In the genomic region with DNA sequence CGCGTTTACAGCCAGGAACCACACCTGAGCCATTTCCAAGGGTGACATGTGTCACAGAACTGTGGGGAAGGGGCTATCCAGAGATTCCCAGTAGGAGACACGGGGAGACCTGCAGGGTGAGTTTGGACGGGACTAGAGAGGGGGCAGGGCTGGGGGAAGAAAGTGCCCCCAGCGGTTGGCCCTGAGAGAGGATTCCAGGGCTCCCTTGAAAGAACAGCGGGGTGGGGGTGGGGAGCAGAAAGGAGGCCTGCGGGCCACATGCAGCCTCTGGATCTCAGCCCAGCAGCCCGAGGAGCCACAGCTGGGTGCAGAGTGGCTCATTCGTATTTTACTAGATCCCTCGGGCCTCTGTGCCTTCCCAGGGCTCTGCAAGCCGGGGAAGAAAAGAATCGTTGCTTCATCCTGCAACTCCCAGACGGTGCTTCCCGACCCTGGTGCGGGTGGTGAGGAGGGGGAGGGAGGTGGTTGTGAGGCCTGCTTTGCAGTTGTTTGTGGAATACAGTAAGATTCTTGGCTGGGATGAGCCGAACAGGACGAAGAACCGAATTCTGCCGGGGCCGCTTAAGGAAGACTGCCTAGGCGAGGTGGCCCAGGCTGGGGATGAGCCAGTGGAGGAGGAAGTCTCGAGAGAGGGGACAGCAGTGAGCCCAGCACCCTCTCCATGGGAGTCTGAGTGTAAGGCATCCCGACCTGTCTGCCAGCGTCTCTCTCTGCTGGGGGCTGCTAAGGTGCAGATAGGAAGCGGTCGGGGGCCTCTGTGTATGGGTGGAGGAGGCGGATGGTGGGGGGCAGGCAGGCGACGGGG, we compare ENCODE assay signal across 10 cellular contexts. TPM values are rescaled to one million over a fixed set of nuclear protein-coding genes. Genes with fewer than 3 reads are reported as not detected.
DNase-seq lines count a peak whose midpoint lies in the region; ATAC-seq, FAIRE-seq and TF ChIP-seq lines count a peak whose summit lies in the region.
"Had no signal": no experiment of that assay in that cellular context is flagged by ENCODE, and none has a peak within 500 bp of the region (broad histone marks: within the 10 kb centered on the region; RNA-seq: fewer than 3 reads in every experiment).

No MANE protein-coding gene starts in this region.

- H3K4me1 Mint-ChIP-seq in activated naive CD4-positive, alpha-beta T cell treated with anti-CD3 and anti-CD28 coated beads for 36 hours (ENCODE audit: low read depth), result peaks cover 3% of the 10 kb centered on the region
- peaks cover 15% of the 10 kb centered on the region for H3K4me1 Mint-ChIP-seq in WTC11
- peaks cover 3% of the 10 kb centered on the region for H3K4me1 Mint-ChIP-seq in activated CD4-positive, alpha-beta T cell treated with anti-CD3 and anti-CD28 coated beads for 36 hours

- H3K27ac Mint-ChIP-seq in activated naive CD4-positive, alpha-beta T cell treated with anti-CD3 and anti-CD28 coated beads for 36 hours, result no peak overlapping the region
- H3K27ac Mint-ChIP-seq in WTC11, result peak overlapping the region; percentile 83
- H3K27ac Mint-ChIP-seq in activated CD4-positive, alpha-beta T cell treated with anti-CD3 and anti-CD28 coated beads for 36 hours, result no peak overlapping the region

- ATAC-seq in WTC11 (peak; percentile 56), foreskin keratinocyte (peak; percentile 33), GM18511 (IDR thresholded peaks at IDR 0.05; ENCODE audit: unreplicated experiment) (no peak), GM21786 (IDR thresholded peaks at IDR 0.05; ENCODE audit: unreplicated experiment) (no peak)
- ATAC-seq in activated CD4-positive, alpha-beta T cell treated with anti-CD3 and anti-CD28 coated beads for 36 hours, result no peak

- H3K27ac ChIP-seq in foreskin keratinocyte (no peak overlapping the region), small intestine (ENCODE audit: low read depth in 1 of 2, low read length in 1 of 2) (peak overlapping the region; percentile 95 to 98)

- POLR2A ChIA-PET in WTC11 (lab: Charles Lee), result no interaction called here
- POLR2A ChIA-PET in activated CD4-positive, alpha-beta T cell treated with anti-CD3 and anti-CD28 coated beads for 36 hours (lab: Charles Lee), result no interaction called here

- H3K4me3 ChIP-seq in small intestine (ENCODE audit: low read depth in 1 of 2, low read length in 2 of 2), result peak overlapping the region in 1 of 2 donors; percentile 60

- WGBS in small intestine, 3 donors, result 25 to 45% (median 41%) methylated on average over 27 to 29 of the region's 29 CpGs

- FAIRE-seq in small intestine (lab: Jason Lieb, UNC), result no peak

- H3K4me3 Mint-ChIP-seq in activated naive CD4-positive, alpha-beta T cell treated with anti-CD3 and anti-CD28 coated beads for 36 hours, result peak overlapping the region; percentile 42
- H3K4me3 Mint-ChIP-seq in WTC11, result peak overlapping the region; percentile 74
- no peak overlapping the region for H3K4me3 Mint-ChIP-seq in activated CD4-positive, alpha-beta T cell treated with anti-CD3 and anti-CD28 coated beads for 36 hours

- H3K27me3 ChIP-seq in foreskin keratinocyte (no peaks in the 10 kb centered on the region), small intestine (ENCODE audit: control insufficient read depth in 2 of 2, insufficient read depth in 2 of 2, low read length in 2 of 2) (peaks cover 0 to 6% of the 10 kb centered on the region in 2 donors)

- intact Hi-C loops in activated naive CD4-positive, alpha-beta T cell treated with anti-CD3 and anti-CD28 coated beads for 36 hours (cut with micrococcal nuclease), result no loop called here
- intact Hi-C loops in activated CD4-positive, alpha-beta T cell treated with anti-CD3 and anti-CD28 coated beads for 36 hours (cut with DNase I, micrococcal nuclease), result no loop called here

- CTCF ChIA-PET in activated naive CD4-positive, alpha-beta T cell treated with anti-CD3 and anti-CD28 coated beads for 36 hours (lab: Charles Lee), result interaction anchor here (0.7 kb wide), 1 partner anchor 702 kb away, joined by 3 read pairs; no protein-coding TSS in a partner anchor
- CTCF ChIA-PET in WTC11 (lab: Charles Lee), result no interaction called here
- CTCF ChIA-PET in activated CD4-positive, alpha-beta T cell treated with anti-CD3 and anti-CD28 coated beads for 36 hours (lab: Charles Lee), result no interaction called here

- H3K9me3 ChIP-seq in small intestine (ENCODE audit: control insufficient read depth, low read depth), result no peaks in the 10 kb centered on the region

- no peak for DNase-seq in activated naive CD4-positive, alpha-beta T cell treated with anti-CD3 and anti-CD28 coated beads for 36 hours
- DNase-seq in activated naive CD4-positive, alpha-beta T cell treated with anti-CD3 and anti-CD28 coated beads, Interleukin-2, amount 50 U/mL, for 16 hours, result no peak
- DNase-seq in WTC11 (ENCODE audit: low spot score) (peak; percentile 51), foreskin keratinocyte (no peak), small intestine (peak; percentile 78)
- DNase-seq in activated CD4-positive, alpha-beta T cell treated with anti-CD3 and anti-CD28 coated beads for 36 hours, result no peak
- DNase-seq: OCI-M1 had no signal

- H3K36me3 ChIP-seq in small intestine (ENCODE audit: control insufficient read depth in 2 of 2, insufficient read depth in 2 of 2, low read length in 2 of 2), result no peaks in the 10 kb centered on the region

- H3K4me1 ChIP-seq in foreskin keratinocyte, result no peaks in the 10 kb centered on the region
- H3K4me1 ChIP-seq in small intestine (ENCODE audit: control insufficient read depth in 2 of 2, insufficient read depth in 1 of 2, low read depth in 1 of 2, low read length in 1 of 2), result peaks cover 0 to 2% of the 10 kb centered on the region in 2 donors

- H3K27me3 Mint-ChIP-seq in activated naive CD4-positive, alpha-beta T cell treated with anti-CD3 and anti-CD28 coated beads for 36 hours (ENCODE audit: low read depth), result peaks cover 30% of the 10 kb centered on the region
- peaks cover 23% of the 10 kb centered on the region for H3K27me3 Mint-ChIP-seq in WTC11 (ENCODE audit: low read depth)
- peaks cover 29% of the 10 kb centered on the region for H3K27me3 Mint-ChIP-seq in activated CD4-positive, alpha-beta T cell treated with anti-CD3 and anti-CD28 coated beads for 36 hours

- H3K36me3 Mint-ChIP-seq in activated naive CD4-positive, alpha-beta T cell treated with anti-CD3 and anti-CD28 coated beads for 36 hours (ENCODE audit: low read depth), result no peaks in the 10 kb centered on the region
- no peaks in the 10 kb centered on the region for H3K36me3 Mint-ChIP-seq in WTC11
- no peaks in the 10 kb centered on the region for H3K36me3 Mint-ChIP-seq in activated CD4-positive, alpha-beta T cell treated with anti-CD3 and anti-CD28 coated beads for 36 hours (ENCODE audit: low read depth)
- H3K36me3 Mint-ChIP-seq: CD4-positive, CD25-positive, alpha-beta regulatory T cell had no signal

- TF ChIP-seq CTCF in WTC11 (IDR thresholded peaks at IDR 0.05), result no peak
- TF ChIP-seq CTCF in foreskin keratinocyte (conservative IDR thresholded peaks at IDR 0.05), result peak; percentile 19

- H3K9me3 Mint-ChIP-seq in activated naive CD4-positive, alpha-beta T cell treated with anti-CD3 and anti-CD28 coated beads for 36 hours, result no peaks in the 10 kb centered on the region
- no peaks in the 10 kb centered on the region for H3K9me3 Mint-ChIP-seq in WTC11
- H3K9me3 Mint-ChIP-seq in activated CD4-positive, alpha-beta T cell treated with anti-CD3 and anti-CD28 coated beads for 36 hours (ENCODE audit: low read depth), result no peaks in the 10 kb centered on the region

TF ChIP-seq in WTC11, 78 proteins besides CTCF, POLR2A, EP300 and RAD21 (continues in another document):
- no peak for TF ChIP-seq GRHL2 (CRISPR knock-in tag; IDR thresholded peaks at IDR 0.05; ENCODE audit: insufficient replicate concordance, severe bottlenecking)
- TF ChIP-seq ZNF138 (CRISPR knock-in tag; conservative IDR thresholded peaks at IDR 0.05), result 0 out of 2 replicates have a peak, but pooled peaks have one; percentile 8
- no peak for TF ChIP-seq NFYB (CRISPR knock-in tag; conservative IDR thresholded peaks at IDR 0.05; ENCODE audit: low read depth)
- no peak for TF ChIP-seq TEAD4 (CRISPR knock-in tag; IDR thresholded peaks at IDR 0.05)
- TF ChIP-seq, protein P1, sequence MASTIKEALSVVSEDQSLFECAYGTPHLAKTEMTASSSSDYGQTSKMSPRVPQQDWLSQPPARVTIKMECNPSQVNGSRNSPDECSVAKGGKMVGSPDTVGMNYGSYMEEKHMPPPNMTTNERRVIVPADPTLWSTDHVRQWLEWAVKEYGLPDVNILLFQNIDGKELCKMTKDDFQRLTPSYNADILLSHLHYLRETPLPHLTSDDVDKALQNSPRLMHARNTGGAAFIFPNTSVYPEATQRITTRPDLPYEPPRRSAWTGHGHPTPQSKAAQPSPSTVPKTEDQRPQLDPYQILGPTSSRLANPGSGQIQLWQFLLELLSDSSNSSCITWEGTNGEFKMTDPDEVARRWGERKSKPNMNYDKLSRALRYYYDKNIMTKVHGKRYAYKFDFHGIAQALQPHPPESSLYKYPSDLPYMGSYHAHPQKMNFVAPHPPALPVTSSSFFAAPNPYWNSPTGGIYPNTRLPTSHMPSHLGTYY (CRISPR knock-in tag; IDR thresholded peaks at IDR 0.05), result no peak

RNA-seq across cellular contexts. Expression of a gene that starts 36.1 kb away (rescaled TPM):
- 10 to 100 TPM; 11.5 to 13.3 TPM for total RNA-seq in activated naive CD4-positive, alpha-beta T cell treated with anti-CD3 and anti-CD28 coated beads for 36 hours
- total RNA-seq in WTC11 (2021) (55.6 to 63.8 TPM (median 56.6 TPM) in 3 replicates), foreskin keratinocyte (6.7 and 7.8 TPM in 2 replicates)
- polyA plus RNA-seq in foreskin keratinocyte (9.3 and 9.5 TPM in 2 replicates), small intestine (10 to 100 TPM; 21.2 to 88.4 (median 54.6) TPM)
- total RNA-seq in activated CD4-positive, alpha-beta T cell treated with anti-CD3 and anti-CD28 coated beads for 36 hours, result 1 to 10 TPM; 4.8 to 9.3 TPM

RNA-seq across cellular contexts. Expression of a gene that starts 46.8 kb away (rescaled TPM):
- 10 to 100 TPM; 11.9 to 12.2 TPM for total RNA-seq in activated naive CD4-positive, alpha-beta T cell treated with anti-CD3 and anti-CD28 coated beads for 36 hours
- total RNA-seq in WTC11 (2021), result 25.1 to 25.4 TPM (median 25.4 TPM) in 3 replicates
- 27.7 and 31.7 TPM in 2 replicates for total RNA-seq in foreskin keratinocyte
- 9.0 and 9.4 TPM in 2 replicates for polyA plus RNA-seq in foreskin keratinocyte
- 10 to 100 TPM in 2 of 3 donors, 1 to 10 TPM in 1; 9.2 to 14.1 (median 10.6) TPM for polyA plus RNA-seq in small intestine
- total RNA-seq in activated CD4-positive, alpha-beta T cell treated with anti-CD3 and anti-CD28 coated beads for 36 hours, result 10 to 100 TPM; 14.8 to 15.3 TPM

Comparison
In these comparisons a context has a peak if more than half of its experiments do, and no peak if none do; other contexts are left out.
1. DNase-seq: peak in WTC11 (single experiment) and small intestine (single experiment); none in activated naive CD4-positive, alpha-beta T cell treated with anti-CD3 and anti-CD28 coated beads for 36 hours (single experiment), activated naive CD4-positive, alpha-beta T cell treated with anti-CD3 and anti-CD28 coated beads, Interleukin-2, amount 50 U/mL, for 16 hours (single experiment), foreskin keratinocyte (0 of 2) and activated CD4-positive, alpha-beta T cell treated with anti-CD3 and anti-CD28 coated beads for 36 hours (single experiment).
2. ATAC-seq: peak in WTC11 (single experiment) and foreskin keratinocyte (single experiment); none in GM18511 (single experiment), activated CD4-positive, alpha-beta T cell treated with anti-CD3 and anti-CD28 coated beads for 36 hours (single experiment) and GM21786 (single experiment).